ENCODE assay signal across 9 cellular contexts in genomic region chr4:2792396-2792710, GRCh38. TPM values are rescaled to one million over a fixed set of nuclear protein-coding genes. Genes with fewer than 3 reads are reported as not detected.
DNase-seq lines count a peak whose midpoint lies in the region; ATAC-seq and TF ChIP-seq lines count a peak whose summit lies in the region.
"Had no signal": no experiment of that assay in that cellular context is flagged by ENCODE, and none has a peak within 500 bp of the region (broad histone marks: within the 10 kb centered on the region; RNA-seq: fewer than 3 reads in every experiment).

No MANE protein-coding gene starts in this region.

- H2BK120ac ChIP-seq in IMR-90 (ENCODE audit: low read depth, low read length) (no peak overlapping the region), trophoblast cell (ENCODE audit: insufficient read depth, low read length, poor library complexity) (no peak overlapping the region)

- intact Hi-C loops in IMR-90 (cut with micrococcal nuclease) = no loop called here
- intact Hi-C loops in esophagus muscularis mucosa (cut with DNase I) = no loop called here

- 73% methylated on average over 5 of the region's 8 CpGs; no CpG with 5 or more reads in 1 of the 2 experiments for WGBS in IMR-90 (ENCODE audit: extremely low coverage in 2 of 2, insufficient read length in 1 of 2), 2 experiments
- 74% methylated on average over 5 of the region's 8 CpGs for WGBS in esophagus muscularis mucosa
- WGBS in trophoblast cell (ENCODE audit: extremely low coverage, insufficient coverage, insufficient read length) = no CpG with 5 or more reads among the region's 8 CpGs

- H2BK12ac ChIP-seq in trophoblast cell (ENCODE audit: low read length) = no peak overlapping the region

- H3K79me1 ChIP-seq in IMR-90 (ENCODE audit: low read depth in 1 of 2, low read length in 2 of 2) (peaks cover 12 to 38% of the 10 kb centered on the region in 2 experiments; a peak in 3 of 4 replicates), trophoblast cell (ENCODE audit: low read length) (peaks cover 9% of the 10 kb centered on the region)

- H3K23ac ChIP-seq in IMR-90 (ENCODE audit: low read depth, low read length) (no peak overlapping the region), trophoblast cell (ENCODE audit: low read length) (no peak overlapping the region)

- H4K20me1 ChIP-seq in IMR-90 (ENCODE audit: insufficient read depth, low read length) = no peaks in the 10 kb centered on the region; the same call in 1 of the 2 replicates

- H3K27me3 ChIP-seq in IMR-90 (ENCODE audit: control insufficient read depth, insufficient read depth, low read length) (no peaks in the 10 kb centered on the region), esophagus muscularis mucosa (no peaks in the 10 kb centered on the region), trophoblast cell (ENCODE audit: insufficient read depth, low read length) (no peaks in the 10 kb centered on the region)

- no peak overlapping the region for H4K5ac ChIP-seq in IMR-90 (ENCODE audit: low read depth, low read length)

- peaks cover 16% of the 10 kb centered on the region for H3K9me1 ChIP-seq in IMR-90 (ENCODE audit: insufficient read depth, low read length)

- no peak overlapping the region for H3K27ac ChIP-seq in IMR-90 (ENCODE audit: insufficient read depth, low read length)
- H3K27ac ChIP-seq in esophagus muscularis mucosa (replicated peaks in 1 of 4) = peak overlapping the region; percentile 59 to 82 (median 76)
- no peak overlapping the region for H3K27ac ChIP-seq in trophoblast cell (ENCODE audit: low read depth, low read length)
- H3K27ac ChIP-seq: 22Rv1 had no signal

- POLR2A ChIA-PET in IMR-90 (lab: Charles Lee; ENCODE audit: unreplicated experiment) = no interaction called here

- ATAC-seq in IMR-90 (ENCODE audit: low read depth) (no peak), GM18861 (IDR thresholded peaks at IDR 0.05; ENCODE audit: unreplicated experiment) (no peak), GM21529 (IDR thresholded peaks at IDR 0.05; ENCODE audit: unreplicated experiment) (no peak)

- H2AK5ac ChIP-seq in IMR-90 (ENCODE audit: low read depth, low read length) = no peak overlapping the region; the same call in 1 of the 2 replicates
- H2AK5ac ChIP-seq in trophoblast cell (ENCODE audit: low read length) = no peak overlapping the region

- no TSS peak for BruUV-seq in IMR-90 (replicated peaks; lab: Mats Ljungman, UMichigan)

- H3K18ac ChIP-seq in IMR-90 (ENCODE audit: low read depth, low read length) (no peak overlapping the region), trophoblast cell (ENCODE audit: low read length) (no peak overlapping the region)

- no peak overlapping the region for H2BK20ac ChIP-seq in IMR-90 (ENCODE audit: low read depth, low read length)

- H2BK5ac ChIP-seq in IMR-90 (ENCODE audit: low read depth, low read length, poor library complexity, severe bottlenecking) (no peak overlapping the region), trophoblast cell (ENCODE audit: low read depth, low read length, poor library complexity) (no peak overlapping the region)

- H3K4me1 ChIP-seq in IMR-90 (ENCODE audit: control insufficient read depth, insufficient read depth, low read length) (peaks cover 32% of the 10 kb centered on the region), esophagus muscularis mucosa (peaks cover 68 to 79% (median 76%) of the 10 kb centered on the region in 4 donors), trophoblast cell (ENCODE audit: control insufficient read depth in 1 of 2, insufficient read depth in 2 of 2, low read length in 2 of 2) (peaks cover 19 to 30% of the 10 kb centered on the region in 2 experiments)

- no peak overlapping the region for H3K4ac ChIP-seq in IMR-90 (ENCODE audit: low read depth, low read length)
- H3K4ac ChIP-seq in trophoblast cell (ENCODE audit: low read depth, low read length) = no peak overlapping the region

- H4K12ac ChIP-seq in trophoblast cell (ENCODE audit: low read depth, low read length) = no peak overlapping the region

- H3K36me3 ChIP-seq in IMR-90 (ENCODE audit: control insufficient read depth, insufficient read depth, low read length) (no peaks in the 10 kb centered on the region), esophagus muscularis mucosa (no peaks in the 10 kb centered on the region), trophoblast cell (ENCODE audit: control insufficient read depth in 1 of 2, insufficient read depth in 2 of 2, low read length in 2 of 2) (no peaks in the 10 kb centered on the region)

- no peak overlapping the region for H2BK15ac ChIP-seq in IMR-90 (ENCODE audit: low read depth, low read length)

- TF ChIP-seq RAD21 in IMR-90 (IDR thresholded peaks at IDR 0.05; ENCODE audit: low read length) = no peak

- TF ChIP-seq CTCF in IMR-90 (conservative IDR thresholded peaks at IDR 0.05; ENCODE audit: low read depth, low read length) (no peak), esophagus muscularis mucosa (IDR thresholded peaks at IDR 0.05) (no peak)

- H4K91ac ChIP-seq in IMR-90 (ENCODE audit: insufficient read depth, low read depth, low read length) = no peak overlapping the region
- no peak overlapping the region for H4K91ac ChIP-seq in trophoblast cell (ENCODE audit: low read depth, low read length)

- H2AFZ ChIP-seq in IMR-90 (replicated peaks; ENCODE audit: low read length, poor library complexity) (no peak overlapping the region), trophoblast cell (ENCODE audit: insufficient read depth, low read length, poor library complexity) (no peak overlapping the region)

- in situ Hi-C loops in IMR-90 (cut with MboI; ENCODE audit: low sequenced_read_pairs) = no loop called here

- no peak overlapping the region; the same call in 1 of the 2 replicates for H3K4me2 ChIP-seq in IMR-90 (ENCODE audit: low read depth, low read length)
- peak overlapping the region; percentile 40 for H3K4me2 ChIP-seq in trophoblast cell (ENCODE audit: low read length)

- peak overlapping the region; percentile 72 for H2AK9ac ChIP-seq in IMR-90 (replicated peaks; ENCODE audit: low read depth, low read length, poor library complexity)

- TF ChIP-seq POLR2A in IMR-90 (IDR thresholded peaks at IDR 0.05; ENCODE audit: low read depth, low read length) (no peak), esophagus muscularis mucosa (IDR thresholded peaks at IDR 0.05; ENCODE audit: low read depth) (no peak)

- TF ChIP-seq EP300 in esophagus muscularis mucosa (IDR thresholded peaks at IDR 0.05) = no peak

- H3K56ac ChIP-seq in IMR-90 (ENCODE audit: extremely low read depth, insufficient read depth, low read length) = no peak overlapping the region

- H3K4me3 ChIP-seq in IMR-90 (ENCODE audit: insufficient read depth, low read depth, low read length) (no peak overlapping the region), esophagus muscularis mucosa (peak overlapping the region in 3 of 4 donors; percentile 67 to 84 (median 77)), trophoblast cell (ENCODE audit: low read depth, low read length) (no peak overlapping the region)

- CTCF ChIA-PET in IMR-90 (lab: Yijun Ruan, JAX) = no interaction called here

- H3K9me3 ChIP-seq in IMR-90 (ENCODE audit: control insufficient read depth, insufficient read depth, low read length) (no peaks in the 10 kb centered on the region), esophagus muscularis mucosa (no peaks in the 10 kb centered on the region), trophoblast cell (ENCODE audit: insufficient read depth, low read depth, low read length) (peaks cover 5% of the 10 kb centered on the region)

- H3K14ac ChIP-seq in IMR-90 (replicated peaks; ENCODE audit: low read depth, low read length) (no peak overlapping the region), trophoblast cell (ENCODE audit: low read length) (no peak overlapping the region)

- H3K9ac ChIP-seq in IMR-90 (ENCODE audit: low read depth, low read length) = no peak overlapping the region
- no peak overlapping the region for H3K9ac ChIP-seq in trophoblast cell (ENCODE audit: low read length)

- dilution Hi-C loops in IMR-90 (cut with HindIII; ENCODE audit: low sequenced_read_pairs, unreplicated experiment) = no loop called here

- DNase-seq in DMS53 (lab: John Stamatoyannopoulos, UW) (peak; percentile 48), DMS53 treated with DMSO at 0.1 percent for 48 hours (lab: John Stamatoyannopoulos, UW; ENCODE audit: unreplicated experiment) (no peak), IMR-90 (no peak), esophagus muscularis mucosa (ENCODE audit: extremely low spot score) (no peak), trophoblast cell (no peak), SK-N-DZ (ENCODE audit: low spot score) (no peak)

- no peak overlapping the region; a peak in 1 of 4 replicates for H4K8ac ChIP-seq in IMR-90 (ENCODE audit: low read depth in 2 of 2, low read length in 2 of 2)
- H4K8ac ChIP-seq in trophoblast cell (ENCODE audit: low read depth, low read length) = no peak overlapping the region

- no peaks in the 10 kb centered on the region for H3K79me2 ChIP-seq in trophoblast cell (ENCODE audit: control insufficient read depth, insufficient read depth, low read length, poor library complexity)

TF ChIP-seq in IMR-90, 13 proteins besides CTCF, POLR2A, EP300 and RAD21 (continues in another document):
- TF ChIP-seq FOS (IDR thresholded peaks at IDR 0.05; ENCODE audit: low read depth, low read length) (no peak), SMC3 (IDR thresholded peaks at IDR 0.05; ENCODE audit: low read depth, low read length) (no peak)

RNA-seq across cellular contexts. Expression of gene SH3BP2, which starts 0.5 kb away (rescaled TPM):
- total RNA-seq in IMR-90 (2012; rRNA removed) (8.9 and 9.0 TPM in 2 replicates), esophagus muscularis mucosa (10 to 100 TPM; 25.2 to 34.5 (median 31.5) TPM)
- 37.2 and 45.3 TPM in 2 replicates for polyA plus RNA-seq in IMR-90 (2012; rRNA removed)
- polyA plus RNA-seq in IMR-90 (2012; cell fraction: cytosol; rRNA removed) = 20.8 and 21.2 TPM in 2 replicates
- 229 and 480 TPM in 2 replicates for polyA plus RNA-seq in IMR-90 (2012; cell fraction: nucleus; rRNA removed; ENCODE audit: low replicate concordance)
- 21.3 and 21.9 TPM in 2 replicates for polyA plus RNA-seq in trophoblast cell (2013)
- polyA plus RNA-seq in SK-N-DZ (2014; cell fraction: cytosol; rRNA removed) = 13.8 and 27.4 TPM in 2 replicates
- 99.4 and 107 TPM in 2 replicates for polyA plus RNA-seq in SK-N-DZ (2014; cell fraction: nucleus; rRNA removed)

RNA-seq across cellular contexts. Expression of gene TNIP2, which starts 36.2 kb away (rescaled TPM):
- total RNA-seq in IMR-90 (2012; rRNA removed) (33.3 and 36.9 TPM in 2 replicates), esophagus muscularis mucosa (10 to 100 TPM; 56.1 to 85.5 (median 75.4) TPM)
- polyA plus RNA-seq in IMR-90 (2012; rRNA removed) = 38.5 and 46.1 TPM in 2 replicates
- polyA plus RNA-seq in IMR-90 (2012; cell fraction: cytosol; rRNA removed) = 48.6 and 56.4 TPM in 2 replicates
- polyA plus RNA-seq in IMR-90 (2012; cell fraction: nucleus; rRNA removed; ENCODE audit: low replicate concordance) = 120 and 143 TPM in 2 replicates
- polyA plus RNA-seq in trophoblast cell (2013) = 52.2 and 57.7 TPM in 2 replicates
- polyA plus RNA-seq in SK-N-DZ (2014; cell fraction: cytosol; rRNA removed) = 19.7 and 22.6 TPM in 2 replicates
- polyA plus RNA-seq in SK-N-DZ (2014; cell fraction: nucleus; rRNA removed) = 59.4 and 67.8 TPM in 2 replicates

RNA-seq across cellular contexts. Expression of gene ADD1, which starts 51.3 kb away (rescaled TPM):
- total RNA-seq in IMR-90 (2012; rRNA removed) (117 and 122 TPM in 2 replicates), esophagus muscularis mucosa (100 to 1,000 TPM; 253 to 402 (median 311) TPM)
- polyA plus RNA-seq in IMR-90 (2012; rRNA removed) = 190 and 215 TPM in 2 replicates
- 170 and 354 TPM in 2 replicates for polyA plus RNA-seq in IMR-90 (2012; cell fraction: cytosol; rRNA removed)
- polyA plus RNA-seq in IMR-90 (2012; cell fraction: nucleus; rRNA removed; ENCODE audit: low replicate concordance) = 291 and 369 TPM in 2 replicates
- 225 and 238 TPM in 2 replicates for polyA plus RNA-seq in trophoblast cell (2013)
- polyA plus RNA-seq in SK-N-DZ (2014; cell fraction: cytosol; rRNA removed) = 101 and 103 TPM in 2 replicates
- 125 and 189 TPM in 2 replicates for polyA plus RNA-seq in SK-N-DZ (2014; cell fraction: nucleus; rRNA removed)

Comparison
In these comparisons a context has a peak if more than half of its experiments do, and no peak if none do; other contexts are left out.
1. H3K27ac ChIP-seq: peak in esophagus muscularis mucosa (4 of 4); none in IMR-90 (single experiment) and trophoblast cell (single experiment).
2. H3K4me3 ChIP-seq: peak in esophagus muscularis mucosa (3 of 4); none in IMR-90 (single experiment) and trophoblast cell (single experiment).